Comparison of ENCODE assay signal across 25 cellular contexts in genomic region chr7:676972-677385, GRCh38.
"Had no signal": no experiment of that assay in that cellular context is flagged by ENCODE, and none has a peak within 500 bp of the region (broad histone marks: within the 10 kb centered on the region; RNA-seq: fewer than 3 reads in every experiment).

No MANE protein-coding gene starts in this region.

- H3K4me1 ChIP-seq: ascending aorta had no signal

- H3K9me3 ChIP-seq: ascending aorta, MG63 had no signal

- DNase-seq: activated CD4-positive, alpha-beta memory T cell treated with anti-CD3 and anti-CD28 coated beads, Interleukin-2, amount 10 ng/mL, durations not matched to agents 7 days and 5 days; activated CD4-positive, alpha-beta T cell treated with anti-CD3 and anti-CD28 coated beads for 1 hour; activated CD4-positive, alpha-beta T cell treated with anti-CD3 and anti-CD28 coated beads for 48 hours; activated CD4-positive, CD25-positive, alpha-beta regulatory T cell; activated CD8-positive, alpha-beta memory T cell treated with anti-CD3 and anti-CD28 coated beads for 24 hours; activated CD8-positive, alpha-beta memory T cell treated with anti-CD3 and anti-CD28 coated beads, Interleukin-2, amount 10 ng/mL, durations not matched to agents 7 days and 5 days; activated CD8-positive, alpha-beta memory T cell treated with anti-CD3 and anti-CD28 coated beads, Interleukin-2, amount 50 U/mL, for 48 hours; activated gamma-delta T cell; activated naive CD4-positive, alpha-beta T cell treated with Interleukin-2 at 50 U/mL for 16 hours; activated naive CD8-positive, alpha-beta T cell treated with anti-CD3 and anti-CD28 coated beads, Interleukin-2, amount 10 ng/mL, durations not matched to agents 7 days and 5 days; activated T-cell treated with anti-CD3 and anti-CD28 coated beads, Interleukin-2, amount 50 U/mL, for 48 hours; Karpas-422; KBM-7; MG63; NCI-H1048; NCI-H146; NCI-H187; NCI-H2081 treated with DMSO at 0.1 percent for 48 hours; NCI-H226; NCI-H524 treated with DMSO at 0.1 percent for 48 hours; T1000; WERI-Rb-1 had no signal

- H3K36me3 ChIP-seq: ascending aorta, cardiac muscle cell, MG63 had no signal

- H3K27me3 ChIP-seq: ascending aorta, cardiac muscle cell, MG63 had no signal

- H3K4me3 ChIP-seq: ascending aorta, cardiac muscle cell, MG63 had no signal

- ATAC-seq: activated CD8-positive, alpha-beta memory T cell treated with anti-CD3 and anti-CD28 coated beads, Interleukin-2, amount 10 ng/mL, durations not matched to agents 7 days and 5 days; Panc1 had no signal

- H3K27ac ChIP-seq: ascending aorta, cardiac muscle cell, WERI-Rb-1 had no signal
